10 cellular contexts compared by ENCODE assay signal in genomic region chr21:46295177-46295711, GRCh38. TPM values are rescaled to one million over a fixed set of nuclear protein-coding genes. Genes with fewer than 3 reads are reported as not detected.
DNase-seq lines count a peak whose midpoint lies in the region; ATAC-seq and TF ChIP-seq lines count a peak whose summit lies in the region.
"Had no signal": no experiment of that assay in that cellular context is flagged by ENCODE, and none has a peak within 500 bp of the region (broad histone marks: within the 10 kb centered on the region; RNA-seq: fewer than 3 reads in every experiment).

No MANE protein-coding gene starts in this region.

- H3K79me2 ChIP-seq in GM23338 (replicated peaks; ENCODE audit: insufficient read depth) (peaks cover under 1% of the 10 kb centered on the region; the same call in 1 of the 2 replicates), PC-9 (ENCODE audit: low read depth) (no peaks in the 10 kb centered on the region), fibroblast of lung (ENCODE audit: control insufficient read depth, insufficient read depth, low read length) (no peaks in the 10 kb centered on the region)

- peaks cover 25% of the 10 kb centered on the region for H3K27me3 Mint-ChIP-seq in GM23338 (ENCODE audit: insufficient read depth, low read depth, poor library complexity)

- peak; percentile 22 for DNase-seq in GM23338 (ENCODE audit: low spot score)
- no peak for DNase-seq in PC-9
- peak; percentile 24 to 85 for DNase-seq in fibroblast of lung (ENCODE audit: low read depth in 2 of 2)
- no peak for DNase-seq in activated CD8-positive, alpha-beta memory T cell treated with anti-CD3 and anti-CD28 coated beads for 24 hours
- no peak for DNase-seq in foreskin melanocyte
- DNase-seq in hepatic stellate cell (ENCODE audit: low spot score) = no peak
- DNase-seq: activated B cell treated with CpG ODN at 0.5 μM for 24 hours, NCI-H187 had no signal

- TF ChIP-seq CTCF in GM23338 (conservative IDR thresholded peaks at IDR 0.05; ENCODE audit: low read depth in 2 of 2) (no peak), PC-9 (conservative IDR thresholded peaks at IDR 0.05) (no peak), fibroblast of lung (conservative IDR thresholded peaks at IDR 0.05 in 1 of 2, IDR thresholded peaks at IDR 0.05 in 1 of 2; ENCODE audit: low read depth in 1 of 2, low read length in 2 of 2) (no peak)

- peaks cover 6% of the 10 kb centered on the region; the same call in 1 of the 2 replicates for H3K36me3 ChIP-seq in GM23338 (ENCODE audit: insufficient read depth)
- H3K36me3 ChIP-seq in PC-9 (ENCODE audit: low read depth) = no peaks in the 10 kb centered on the region
- H3K36me3 ChIP-seq in fibroblast of lung (ENCODE audit: control insufficient read depth, insufficient read depth, low read length) = peaks cover 5% of the 10 kb centered on the region
- H3K36me3 ChIP-seq in skeletal muscle tissue (ENCODE audit: control insufficient read depth in 3 of 3, insufficient read depth in 3 of 3, low read length in 3 of 3) = peaks cover 9 to 10% (median 9%) of the 10 kb centered on the region in 3 donors

- no peak overlapping the region for H3K4me3 ChIP-seq in GM23338
- H3K4me3 ChIP-seq in PC-9 = no peak overlapping the region
- no peak overlapping the region for H3K4me3 ChIP-seq in fibroblast of lung (replicated peaks in 1 of 4; ENCODE audit: control extremely low read depth in 1 of 4, insufficient read depth in 1 of 4, low read depth in 3 of 4, low read length in 4 of 4)
- no peak overlapping the region for H3K4me3 ChIP-seq in skeletal muscle tissue (ENCODE audit: low read length in 3 of 3)

- H3K9me2 ChIP-seq in GM23338 (ENCODE audit: insufficient read depth) (no peaks in the 10 kb centered on the region), PC-9 (ENCODE audit: insufficient read depth) (no peaks in the 10 kb centered on the region)

- H3F3A ChIP-seq in GM23338 (replicated peaks; ENCODE audit: low read depth) (peaks cover 7% of the 10 kb centered on the region; the same call in 1 of the 2 replicates), PC-9 (ENCODE audit: insufficient read depth, low read depth) (no peaks in the 10 kb centered on the region)

- no peaks in the 10 kb centered on the region for H4K20me1 ChIP-seq in GM23338 (replicated peaks; ENCODE audit: insufficient read depth)
- no peaks in the 10 kb centered on the region for H4K20me1 ChIP-seq in PC-9 (ENCODE audit: insufficient read depth)
- no peaks in the 10 kb centered on the region for H4K20me1 ChIP-seq in fibroblast of lung (ENCODE audit: control insufficient read depth, extremely low read depth, insufficient read depth, low read length)

- H3K4me3 Mint-ChIP-seq in GM23338 = no peak overlapping the region
- H3K4me3 Mint-ChIP-seq: activated B cell treated with CpG ODN at 0.5 μM for 24 hours had no signal

- BruUV-seq in PC-9 (replicated peaks; lab: Mats Ljungman, UMichigan) = no TSS peak

- H3K27me3 ChIP-seq in GM23338 (ENCODE audit: insufficient read depth) = peaks cover 8% of the 10 kb centered on the region
- H3K27me3 ChIP-seq in PC-9 (ENCODE audit: insufficient read depth, low read depth) = no peaks in the 10 kb centered on the region
- no peaks in the 10 kb centered on the region for H3K27me3 ChIP-seq in fibroblast of lung (ENCODE audit: control insufficient read depth, insufficient read depth, low read length)
- H3K27me3 ChIP-seq in skeletal muscle tissue (ENCODE audit: control insufficient read depth in 3 of 3, insufficient read depth in 3 of 3, low read length in 3 of 3) = peaks cover 5 to 19% (median 9%) of the 10 kb centered on the region in 3 donors

- H3K9me3 ChIP-seq in PC-9 (ENCODE audit: insufficient read depth, low read depth) (no peaks in the 10 kb centered on the region), fibroblast of lung (ENCODE audit: control insufficient read depth, insufficient read depth, low read depth, low read length) (no peaks in the 10 kb centered on the region), skeletal muscle tissue (ENCODE audit: control insufficient read depth in 3 of 3, low read length in 3 of 3) (no peaks in the 10 kb centered on the region)

- H3K4me1 ChIP-seq in GM23338 (ENCODE audit: insufficient read depth) (no peaks in the 10 kb centered on the region; the same call in 1 of the 2 replicates), PC-9 (replicated peaks; ENCODE audit: insufficient read depth) (no peaks in the 10 kb centered on the region), fibroblast of lung (ENCODE audit: control insufficient read depth, extremely low read depth, insufficient read depth, low read length) (peaks cover 9% of the 10 kb centered on the region), skeletal muscle tissue (ENCODE audit: control insufficient read depth in 3 of 3, insufficient read depth in 3 of 3, low read length in 3 of 3) (peaks cover 7 to 14% (median 12%) of the 10 kb centered on the region in 3 donors)

- H3K27ac ChIP-seq in GM23338 (ENCODE audit: low read depth) = no peak overlapping the region
- no peak overlapping the region for H3K27ac ChIP-seq in PC-9
- H3K27ac ChIP-seq in fibroblast of lung (ENCODE audit: insufficient read depth, low read length) = peak overlapping the region; percentile 51
- peak overlapping the region; percentile 60 for H3K27ac ChIP-seq in skeletal muscle tissue (ENCODE audit: low read depth, low read length)

- H3K9me3 Mint-ChIP-seq in GM23338 = peaks cover 16% of the 10 kb centered on the region; the same call in 2 of the 3 replicates
- H3K9me3 Mint-ChIP-seq: activated B cell treated with CpG ODN at 0.5 μM for 24 hours had no signal

- POLR2A ChIA-PET in PC-9 (lab: Charles Lee; ENCODE audit: unreplicated experiment) = no interaction called here

- peaks cover 16% of the 10 kb centered on the region for H3K4me1 Mint-ChIP-seq in GM23338

- ATAC-seq in GM23338 = peak; percentile 9
- ATAC-seq in GM18502 (IDR thresholded peaks at IDR 0.05; ENCODE audit: poor library complexity, unreplicated experiment) = no peak

- H2AFZ ChIP-seq in GM23338 (no peak overlapping the region), PC-9 (no peak overlapping the region), fibroblast of lung (ENCODE audit: low read length) (peak overlapping the region; percentile 53)

- CTCF ChIA-PET in PC-9 (lab: Charles Lee) = no interaction called here

- intact Hi-C loops in PC-9 (cut with micrococcal nuclease; ENCODE audit: unreplicated experiment) = no loop called here

- H3K4me2 ChIP-seq in GM23338 (peak overlapping the region; percentile 55; the same call in 1 of the 2 replicates), PC-9 (peak overlapping the region; percentile 42; the same call in 1 of the 2 replicates), fibroblast of lung (ENCODE audit: extremely low read depth, insufficient read depth, low read length) (no peak overlapping the region)

- H3K36me3 Mint-ChIP-seq in GM23338 (ENCODE audit: low read depth) = peaks cover 34% of the 10 kb centered on the region

- H3K27ac Mint-ChIP-seq in GM23338 = no peak overlapping the region
- H3K27ac Mint-ChIP-seq: activated B cell treated with CpG ODN at 0.5 μM for 24 hours had no signal

- H3K9ac ChIP-seq in fibroblast of lung (ENCODE audit: insufficient read depth, low read length) (no peak overlapping the region), skeletal muscle tissue (ENCODE audit: low read depth in 1 of 3, low read length in 3 of 3) (no peak overlapping the region)

TF ChIP-seq in GM23338, 12 proteins besides CTCF, POLR2A, EP300 and RAD21:
- TF ChIP-seq STAT1 (IDR thresholded peaks at IDR 0.05; ENCODE audit: unreplicated experiment) (no peak), ZNF331 (CRISPR knock-in tag; IDR thresholded peaks at IDR 0.05; ENCODE audit: low read depth) (no peak), CREB1 (CRISPR knock-in tag; IDR thresholded peaks at IDR 0.05; ENCODE audit: low read depth) (no peak), ZNF114 (CRISPR knock-in tag; IDR thresholded peaks at IDR 0.05) (no peak)

RNA-seq across cellular contexts. Expression of gene YBEY, which starts 9.1 kb away (rescaled TPM):
- total RNA-seq in GM23338 (2014; rRNA removed; shearing (Covaris generic)) = 31.8 and 33.0 TPM in 2 replicates
- 28.1 and 34.0 TPM in 2 replicates for polyA plus RNA-seq in GM23338 (2016; fragmentation: Nextera tagmentation; extraction: Ambion mirVana)
- total RNA-seq in PC-9 (2021) = 13.8 and 17.3 TPM in 2 replicates
- total RNA-seq in fibroblast of lung = 15.9 and 23.6 TPM in 2 replicates
- 18.6 and 22.5 TPM in 2 replicates for polyA plus RNA-seq in fibroblast of lung
- polyA plus RNA-seq in fibroblast of lung (2012) = 16.1 and 16.9 TPM in 2 replicates
- 9.3 TPM in 1 of 2 replicates, not detected in the other for polyA minus RNA-seq in fibroblast of lung (ENCODE audit: low replicate concordance)
- 32.9 TPM for total RNA-seq in skeletal muscle tissue

RNA-seq across cellular contexts. Expression of gene MCM3AP, which starts 9.8 kb away (rescaled TPM):
- total RNA-seq in GM23338 (2014; rRNA removed; shearing (Covaris generic)) = 123 and 167 TPM in 2 replicates
- polyA plus RNA-seq in GM23338 (2016; fragmentation: Nextera tagmentation; extraction: Ambion mirVana) (39.2 and 44.4 TPM in 2 replicates), fibroblast of lung (40.4 and 52.4 TPM in 2 replicates)
- total RNA-seq in PC-9 (2021) (57.8 and 69.6 TPM in 2 replicates), fibroblast of lung (64.6 and 71.9 TPM in 2 replicates), skeletal muscle tissue (237 TPM)
- 42.3 and 46.0 TPM in 2 replicates for polyA plus RNA-seq in fibroblast of lung (2012)
- polyA minus RNA-seq in fibroblast of lung (ENCODE audit: low replicate concordance) = 60.8 and 91.0 TPM in 2 replicates

RNA-seq across cellular contexts. Expression of gene C21orf58, which starts 28.4 kb away (rescaled TPM):
- 14.9 and 17.7 TPM in 2 replicates for total RNA-seq in GM23338 (2014; rRNA removed; shearing (Covaris generic))
- 22.4 and 23.9 TPM in 2 replicates for polyA plus RNA-seq in GM23338 (2016; fragmentation: Nextera tagmentation; extraction: Ambion mirVana)
- total RNA-seq in PC-9 (2021) = 28.9 and 30.7 TPM in 2 replicates
- total RNA-seq in fibroblast of lung = 1.3 and 2.5 TPM in 2 replicates
- polyA plus RNA-seq in fibroblast of lung = 1.4 and 2.3 TPM in 2 replicates
- 0.73 and 2.5 TPM in 2 replicates for polyA plus RNA-seq in fibroblast of lung (2012)
- 3.1 and 4.3 TPM in 2 replicates for polyA minus RNA-seq in fibroblast of lung (ENCODE audit: low replicate concordance)
- 3.1 TPM for total RNA-seq in skeletal muscle tissue

RNA-seq across cellular contexts. Expression of gene PCNT, which starts 28.7 kb away (rescaled TPM):
- 38.4 and 39.6 TPM in 2 replicates for total RNA-seq in GM23338 (2014; rRNA removed; shearing (Covaris generic))
- polyA plus RNA-seq in GM23338 (2016; fragmentation: Nextera tagmentation; extraction: Ambion mirVana) (39.6 and 46.1 TPM in 2 replicates), fibroblast of lung (7.4 and 11.1 TPM in 2 replicates)
- total RNA-seq in PC-9 (2021) (33.4 and 33.6 TPM in 2 replicates), fibroblast of lung (15.7 and 26.1 TPM in 2 replicates), skeletal muscle tissue (42.8 TPM)
- polyA plus RNA-seq in fibroblast of lung (2012) = 9.9 and 12.6 TPM in 2 replicates
- polyA minus RNA-seq in fibroblast of lung (ENCODE audit: low replicate concordance) = 33.4 and 56.0 TPM in 2 replicates

Comparison
In these comparisons a context has a peak if more than half of its experiments do, and no peak if none do; other contexts are left out.
1. DNase-seq: peak in GM23338 (single experiment) and fibroblast of lung (2 of 2); none in PC-9 (0 of 2), activated CD8-positive, alpha-beta memory T cell treated with anti-CD3 and anti-CD28 coated beads for 24 hours (single experiment), foreskin melanocyte (single experiment) and hepatic stellate cell (single experiment).
2. H3K27ac ChIP-seq: peak in fibroblast of lung (single experiment) and skeletal muscle tissue (single experiment); none in GM23338 (single experiment) and PC-9 (single experiment).